ENCODE assay signal across 1 cellular context in the genomic region with DNA sequence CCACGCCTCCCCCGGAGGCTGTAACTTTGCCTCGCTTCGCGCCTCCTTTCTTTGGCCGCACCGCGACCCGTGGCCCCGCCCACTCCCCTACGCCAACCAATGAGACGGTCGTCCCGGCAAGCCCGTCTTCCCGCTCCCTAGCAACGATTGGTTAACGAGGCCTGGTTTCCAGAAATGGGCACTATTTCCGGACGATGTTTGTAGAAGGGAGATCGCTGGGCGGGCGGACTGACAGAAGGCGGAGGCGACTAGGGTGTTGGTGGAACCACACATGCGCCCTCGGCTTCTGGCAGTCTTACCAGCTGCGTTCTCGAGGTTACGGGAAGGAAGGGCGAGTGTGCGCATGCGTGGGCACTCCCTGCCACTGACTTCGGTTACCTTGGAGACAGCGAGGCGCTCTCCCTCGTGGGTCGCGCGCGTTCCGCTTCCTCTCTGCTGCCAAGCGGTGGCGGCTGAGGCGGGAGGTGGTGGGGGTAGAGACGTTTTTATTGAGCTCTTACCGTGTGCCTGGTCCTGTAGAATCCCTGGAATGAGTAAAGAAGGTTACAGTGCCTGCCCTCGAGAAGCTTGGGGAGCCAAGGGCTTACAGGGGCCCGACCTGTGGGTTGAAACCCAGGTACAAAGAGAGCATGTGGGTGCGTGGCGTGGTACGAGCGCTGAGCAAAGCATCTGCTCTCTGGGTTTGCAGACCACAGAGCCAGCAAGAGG.
TF ChIP-seq lines count a peak whose summit lies in the region.

No MANE protein-coding gene starts in this region.

TF ChIP-seq in HepG2, 621 proteins besides CTCF, POLR2A, EP300 and RAD21 (continued from another document and continues in another):
- TF ChIP-seq ZNF431 (CRISPR knock-in tag; IDR thresholded peaks at IDR 0.05; ENCODE audit: borderline replicate concordance, low read depth) (no peak), U2AF1 (optimal IDR thresholded peaks at IDR 0.05; ENCODE audit: low read depth, low read length) (no peak), SIX1 (CRISPR knock-in tag; IDR thresholded peaks at IDR 0.05; ENCODE audit: borderline replicate concordance) (no peak), ZSCAN29 (CRISPR knock-in tag; conservative IDR thresholded peaks at IDR 0.05) (no peak; the same call in 1 of the 2 replicates), NKX3-1 (CRISPR knock-in tag; IDR thresholded peaks at IDR 0.05) (no peak), ARNTL (CRISPR knock-in tag; IDR thresholded peaks at IDR 0.05) (no peak; the same call in none of the 2 replicates), ZNF546 (CRISPR knock-in tag; conservative IDR thresholded peaks at IDR 0.05) (no peak), ZNF574 (CRISPR knock-in tag; IDR thresholded peaks at IDR 0.05) (0 out of 2 replicates have a peak, but pooled peaks have one; percentile 29), BRD4 (CRISPR knock-in tag; IDR thresholded peaks at IDR 0.05) (0 out of 2 replicates have a peak, but pooled peaks have one; percentile 15), ZNF660 (CRISPR knock-in tag; IDR thresholded peaks at IDR 0.05; ENCODE audit: borderline replicate concordance, low read depth) (no peak), ZNF260 (CRISPR knock-in tag; IDR thresholded peaks at IDR 0.05; ENCODE audit: borderline replicate concordance, low read depth) (no peak), TSC22D2 (CRISPR knock-in tag; IDR thresholded peaks at IDR 0.05; ENCODE audit: borderline replicate concordance) (no peak), ZNF280D (CRISPR knock-in tag; IDR thresholded peaks at IDR 0.05) (no peak), RFX1 (IDR thresholded peaks at IDR 0.05) (peak; percentile 93), PCBP2 (optimal IDR thresholded peaks at IDR 0.05; ENCODE audit: low read depth, low read length, poor library complexity, severe bottlenecking) (no peak), PPARG (CRISPR knock-in tag; conservative IDR thresholded peaks at IDR 0.05) (no peak; the same call in 1 of the 2 replicates), FOXA1 (IDR thresholded peaks at IDR 0.05) (no peak), FOXA1 (CRISPR knock-in tag; IDR thresholded peaks at IDR 0.05) (no peak; the same call in 1 of the 2 replicates), NFYC (CRISPR knock-in tag; IDR thresholded peaks at IDR 0.05) (peak; percentile 97), CCAR2 (optimal IDR thresholded peaks at IDR 0.05; ENCODE audit: low read depth, low read length) (no peak), SMAD1 (CRISPR knock-in tag; IDR thresholded peaks at IDR 0.05; ENCODE audit: borderline replicate concordance, low read depth) (no peak), NCOR1 (IDR thresholded peaks at IDR 0.05; ENCODE audit: borderline replicate concordance, low read length) (no peak; the same call in 1 of the 2 replicates), EED (CRISPR knock-in tag; IDR thresholded peaks at IDR 0.05) (no peak), ZNF782 (CRISPR knock-in tag; IDR thresholded peaks at IDR 0.05; ENCODE audit: borderline replicate concordance) (no peak; the same call in 1 of the 2 replicates), SP1 (IDR thresholded peaks at IDR 0.05) (peak; percentile 67; the same call in 1 of the 2 replicates), SP1 (CRISPR knock-in tag; IDR thresholded peaks at IDR 0.05) (peak; percentile 99), NBN (conservative IDR thresholded peaks at IDR 0.05) (no peak), ZNF567 (CRISPR knock-in tag; IDR thresholded peaks at IDR 0.05; ENCODE audit: borderline replicate concordance) (peak; percentile 95; the same call in 1 of the 2 replicates), GLI4 (CRISPR knock-in tag; IDR thresholded peaks at IDR 0.05; ENCODE audit: borderline replicate concordance) (no peak), ZFY (CRISPR knock-in tag; IDR thresholded peaks at IDR 0.05) (no peak), TEAD3 (CRISPR knock-in tag; optimal IDR thresholded peaks at IDR 0.05; ENCODE audit: borderline replicate concordance) (peak; percentile 43), ARNT (IDR thresholded peaks at IDR 0.05) (no peak), WIZ (CRISPR knock-in tag; IDR thresholded peaks at IDR 0.05) (no peak), ZFP36 (IDR thresholded peaks at IDR 0.05; ENCODE audit: borderline replicate concordance, low read depth, low read length, partially characterized antibody) (peak; percentile 99)
- TF ChIP-seq, protein P1, sequence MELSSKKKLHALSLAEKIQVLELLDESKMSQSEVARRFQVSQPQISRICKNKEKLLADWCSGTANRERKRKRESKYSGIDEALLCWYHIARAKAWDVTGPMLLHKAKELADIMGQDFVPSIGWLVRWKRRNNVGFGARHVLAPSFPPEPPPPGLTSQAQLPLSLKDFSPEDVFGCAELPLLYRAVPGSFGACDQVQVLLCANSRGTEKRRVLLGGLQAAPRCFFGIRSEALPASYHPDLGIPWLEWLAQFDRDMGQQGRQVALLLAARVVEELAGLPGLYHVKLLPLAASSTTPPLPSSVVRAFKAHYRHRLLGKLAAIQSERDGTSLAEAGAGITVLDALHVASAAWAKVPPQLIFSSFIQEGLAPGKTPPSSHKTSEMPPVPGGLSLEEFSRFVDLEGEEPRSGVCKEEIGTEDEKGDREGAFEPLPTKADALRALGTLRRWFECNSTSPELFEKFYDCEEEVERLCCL (CRISPR knock-in tag; IDR thresholded peaks at IDR 0.05; ENCODE audit: borderline replicate concordance): peak; percentile 91
- TF ChIP-seq, protein P2, sequence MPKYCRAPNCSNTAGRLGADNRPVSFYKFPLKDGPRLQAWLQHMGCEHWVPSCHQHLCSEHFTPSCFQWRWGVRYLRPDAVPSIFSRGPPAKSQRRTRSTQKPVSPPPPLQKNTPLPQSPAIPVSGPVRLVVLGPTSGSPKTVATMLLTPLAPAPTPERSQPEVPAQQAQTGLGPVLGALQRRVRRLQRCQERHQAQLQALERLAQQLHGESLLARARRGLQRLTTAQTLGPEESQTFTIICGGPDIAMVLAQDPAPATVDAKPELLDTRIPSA (CRISPR knock-in tag; IDR thresholded peaks at IDR 0.05; ENCODE audit: borderline replicate concordance): no peak
- TF ChIP-seq, protein P3, sequence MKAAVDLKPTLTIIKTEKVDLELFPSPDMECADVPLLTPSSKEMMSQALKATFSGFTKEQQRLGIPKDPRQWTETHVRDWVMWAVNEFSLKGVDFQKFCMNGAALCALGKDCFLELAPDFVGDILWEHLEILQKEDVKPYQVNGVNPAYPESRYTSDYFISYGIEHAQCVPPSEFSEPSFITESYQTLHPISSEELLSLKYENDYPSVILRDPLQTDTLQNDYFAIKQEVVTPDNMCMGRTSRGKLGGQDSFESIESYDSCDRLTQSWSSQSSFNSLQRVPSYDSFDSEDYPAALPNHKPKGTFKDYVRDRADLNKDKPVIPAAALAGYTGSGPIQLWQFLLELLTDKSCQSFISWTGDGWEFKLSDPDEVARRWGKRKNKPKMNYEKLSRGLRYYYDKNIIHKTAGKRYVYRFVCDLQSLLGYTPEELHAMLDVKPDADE (CRISPR knock-in tag; IDR thresholded peaks at IDR 0.05): no peak
- TF ChIP-seq, protein P4, sequence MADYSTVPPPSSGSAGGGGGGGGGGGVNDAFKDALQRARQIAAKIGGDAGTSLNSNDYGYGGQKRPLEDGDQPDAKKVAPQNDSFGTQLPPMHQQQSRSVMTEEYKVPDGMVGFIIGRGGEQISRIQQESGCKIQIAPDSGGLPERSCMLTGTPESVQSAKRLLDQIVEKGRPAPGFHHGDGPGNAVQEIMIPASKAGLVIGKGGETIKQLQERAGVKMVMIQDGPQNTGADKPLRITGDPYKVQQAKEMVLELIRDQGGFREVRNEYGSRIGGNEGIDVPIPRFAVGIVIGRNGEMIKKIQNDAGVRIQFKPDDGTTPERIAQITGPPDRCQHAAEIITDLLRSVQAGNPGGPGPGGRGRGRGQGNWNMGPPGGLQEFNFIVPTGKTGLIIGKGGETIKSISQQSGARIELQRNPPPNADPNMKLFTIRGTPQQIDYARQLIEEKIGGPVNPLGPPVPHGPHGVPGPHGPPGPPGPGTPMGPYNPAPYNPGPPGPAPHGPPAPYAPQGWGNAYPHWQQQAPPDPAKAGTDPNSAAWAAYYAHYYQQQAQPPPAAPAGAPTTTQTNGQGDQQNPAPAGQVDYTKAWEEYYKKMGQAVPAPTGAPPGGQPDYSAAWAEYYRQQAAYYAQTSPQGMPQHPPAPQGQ (CRISPR knock-in tag; IDR thresholded peaks at IDR 0.05; ENCODE audit: borderline replicate concordance): no peak
- TF ChIP-seq, protein P5, sequence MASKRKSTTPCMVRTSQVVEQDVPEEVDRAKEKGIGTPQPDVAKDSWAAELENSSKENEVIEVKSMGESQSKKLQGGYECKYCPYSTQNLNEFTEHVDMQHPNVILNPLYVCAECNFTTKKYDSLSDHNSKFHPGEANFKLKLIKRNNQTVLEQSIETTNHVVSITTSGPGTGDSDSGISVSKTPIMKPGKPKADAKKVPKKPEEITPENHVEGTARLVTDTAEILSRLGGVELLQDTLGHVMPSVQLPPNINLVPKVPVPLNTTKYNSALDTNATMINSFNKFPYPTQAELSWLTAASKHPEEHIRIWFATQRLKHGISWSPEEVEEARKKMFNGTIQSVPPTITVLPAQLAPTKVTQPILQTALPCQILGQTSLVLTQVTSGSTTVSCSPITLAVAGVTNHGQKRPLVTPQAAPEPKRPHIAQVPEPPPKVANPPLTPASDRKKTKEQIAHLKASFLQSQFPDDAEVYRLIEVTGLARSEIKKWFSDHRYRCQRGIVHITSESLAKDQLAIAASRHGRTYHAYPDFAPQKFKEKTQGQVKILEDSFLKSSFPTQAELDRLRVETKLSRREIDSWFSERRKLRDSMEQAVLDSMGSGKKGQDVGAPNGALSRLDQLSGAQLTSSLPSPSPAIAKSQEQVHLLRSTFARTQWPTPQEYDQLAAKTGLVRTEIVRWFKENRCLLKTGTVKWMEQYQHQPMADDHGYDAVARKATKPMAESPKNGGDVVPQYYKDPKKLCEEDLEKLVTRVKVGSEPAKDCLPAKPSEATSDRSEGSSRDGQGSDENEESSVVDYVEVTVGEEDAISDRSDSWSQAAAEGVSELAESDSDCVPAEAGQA (IDR thresholded peaks at IDR 0.05; ENCODE audit: low read depth): no peak
- TF ChIP-seq, protein P5 (CRISPR knock-in tag; IDR thresholded peaks at IDR 0.05; ENCODE audit: borderline replicate concordance): no peak
- TF ChIP-seq, protein P6, sequence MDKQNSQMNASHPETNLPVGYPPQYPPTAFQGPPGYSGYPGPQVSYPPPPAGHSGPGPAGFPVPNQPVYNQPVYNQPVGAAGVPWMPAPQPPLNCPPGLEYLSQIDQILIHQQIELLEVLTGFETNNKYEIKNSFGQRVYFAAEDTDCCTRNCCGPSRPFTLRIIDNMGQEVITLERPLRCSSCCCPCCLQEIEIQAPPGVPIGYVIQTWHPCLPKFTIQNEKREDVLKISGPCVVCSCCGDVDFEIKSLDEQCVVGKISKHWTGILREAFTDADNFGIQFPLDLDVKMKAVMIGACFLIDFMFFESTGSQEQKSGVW (CRISPR knock-in tag; IDR thresholded peaks at IDR 0.05; ENCODE audit: borderline replicate concordance): no peak
- TF ChIP-seq, protein P7, sequence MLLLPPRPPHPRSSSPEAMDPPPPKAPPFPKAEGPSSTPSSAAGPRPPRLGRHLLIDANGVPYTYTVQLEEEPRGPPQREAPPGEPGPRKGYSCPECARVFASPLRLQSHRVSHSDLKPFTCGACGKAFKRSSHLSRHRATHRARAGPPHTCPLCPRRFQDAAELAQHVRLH (CRISPR knock-in tag; IDR thresholded peaks at IDR 0.05; ENCODE audit: borderline replicate concordance, low read depth): peak; percentile 59; the same call in 1 of the 2 replicates
